Comparison of ENCODE assay signal across 22 cellular contexts in genomic region chr3:78870484-78870883, GRCh38.
"Had no signal": no experiment of that assay in that cellular context is flagged by ENCODE, and none has a peak within 500 bp of the region (broad histone marks: within the 10 kb centered on the region; RNA-seq: fewer than 3 reads in every experiment).

No MANE protein-coding gene starts in this region.

- H3K9me3 ChIP-seq: breast epithelium, colonic mucosa, mucosa of descending colon, ovary, psoas muscle, right atrium auricular region, tibial artery had no signal

- H3K4me3 ChIP-seq: breast epithelium, colonic mucosa, mucosa of descending colon, ovary, psoas muscle, right atrium auricular region, tibial artery had no signal

- DNase-seq: activated CD4-positive, alpha-beta T cell treated with anti-CD3 and anti-CD28 coated beads for 4 hours; activated CD4-positive, alpha-beta T cell treated with anti-CD3 and anti-CD28 coated beads, Interleukin-2, amount 50 U/mL, for 48 hours; activated CD4-positive, CD25-positive, alpha-beta regulatory T cell; activated naive CD4-positive, alpha-beta T cell treated with Interleukin-2 at 50 U/mL for 16 hours; activated naive CD8-positive, alpha-beta T cell treated with anti-CD3 and anti-CD28 coated beads for 36 hours; activated T-cell treated with anti-CD3 and anti-CD28 coated beads, Interleukin-2, amount 50 U/mL, for 48 hours; amniotic stem cell; colonic mucosa; dorsolateral prefrontal cortex; effector memory CD8-positive, alpha-beta T cell; left colon; mesenchymal stem cell; mucosa of descending colon; ovary; psoas muscle; stimulated activated CD4-positive, alpha-beta T cell treated with anti-CD3 and anti-CD28 coated beads, Interleukin-4, amount 100 ng/mL, for 4 hours; substantia nigra; T-helper 9 cell; tibial artery had no signal

- H3K4me1 ChIP-seq: breast epithelium, colonic mucosa, right atrium auricular region had no signal

- H3K27ac ChIP-seq: breast epithelium, colonic mucosa, ovary, psoas muscle, right atrium auricular region, tibial artery had no signal

- H3K36me3 Mint-ChIP-seq: activated naive CD8-positive, alpha-beta T cell treated with anti-CD3 and anti-CD28 coated beads for 36 hours had no signal

- ATAC-seq: effector memory CD8-positive, alpha-beta T cell; left colon; mucosa of descending colon; psoas muscle had no signal

- H3K4me3 Mint-ChIP-seq: activated naive CD8-positive, alpha-beta T cell treated with anti-CD3 and anti-CD28 coated beads for 36 hours; effector memory CD8-positive, alpha-beta T cell; stimulated activated naive CD8-positive, alpha-beta T cell treated with anti-CD3 and anti-CD28 coated beads, Interleukin-15, Interleukin-2, amounts not matched to agents 100 ng/mL and 50 ng/mL, for 24 hours had no signal

- H3K36me3 ChIP-seq: breast epithelium, colonic mucosa, ovary, right atrium auricular region, tibial artery had no signal

- H3K27me3 Mint-ChIP-seq: activated naive CD8-positive, alpha-beta T cell treated with anti-CD3 and anti-CD28 coated beads for 36 hours; effector memory CD8-positive, alpha-beta T cell; stimulated activated naive CD8-positive, alpha-beta T cell treated with anti-CD3 and anti-CD28 coated beads, Interleukin-15, Interleukin-2, amounts not matched to agents 100 ng/mL and 50 ng/mL, for 24 hours had no signal

- H3K27ac Mint-ChIP-seq: activated naive CD8-positive, alpha-beta T cell treated with anti-CD3 and anti-CD28 coated beads for 36 hours; effector memory CD8-positive, alpha-beta T cell; stimulated activated naive CD8-positive, alpha-beta T cell treated with anti-CD3 and anti-CD28 coated beads, Interleukin-15, Interleukin-2, amounts not matched to agents 100 ng/mL and 50 ng/mL, for 24 hours had no signal

- H3K27me3 ChIP-seq: breast epithelium, colonic mucosa, dorsolateral prefrontal cortex, ovary, right atrium auricular region, tibial artery had no signal
